ENCODE assay signal across 8 cellular contexts in genomic region chr22:50507991-50508884, GRCh38. TPM values are rescaled to one million over a fixed set of nuclear protein-coding genes. Genes with fewer than 3 reads are reported as not detected.
DNase-seq lines count a peak whose midpoint lies in the region; ATAC-seq and TF ChIP-seq lines count a peak whose summit lies in the region.

NCAPH2 (plus strand) TSS chr22:50508224; CDS start chr22:50508338, 114 bp downstream.

- no peaks in the 10 kb centered on the region for H3K9me3 Mint-ChIP-seq in activated CD4-positive, alpha-beta T cell treated with anti-CD3 and anti-CD28 coated beads, Interleukin-2, amount 10 ng/mL, durations not matched to agents 7 days and 5 days

- POLR2A ChIA-PET in activated CD4-positive, alpha-beta T cell treated with anti-CD3 and anti-CD28 coated beads, Interleukin-2, amount 10 ng/mL, durations not matched to agents 7 days and 5 days (lab: Charles Lee): interaction anchor here (0.9 to 2.7 kb wide), 5 partner anchors 17 to 113 kb away, joined by 3 to 29 read pairs (median 4); partner anchors contain the start of gene SCO2

- DNase-seq in AG20443 (ENCODE audit: low spot score) (peak; percentile 100), NCI-H524 (lab: John Stamatoyannopoulos, UW) (peak; percentile 94 to 98), coronary artery (ENCODE audit: low spot score) (no peak), left colon (peak; percentile 95 to 98)
- peak; percentile 97 for DNase-seq in activated CD4-positive, alpha-beta T cell treated with anti-CD3 and anti-CD28 coated beads, Interleukin-2, amount 10 ng/mL, durations not matched to agents 7 days and 5 days
- peak; percentile 97 for DNase-seq in stimulated activated CD4-positive, alpha-beta T cell treated with anti-CD3 and anti-CD28 coated beads, Interleukin-1b, Interleukin-23, amount 100 ng/mL, for 4 hours (ENCODE audit: low read depth in 2 of 2)

- peak; percentile 89 for TF ChIP-seq POLR2A in GM19099 (IDR thresholded peaks at IDR 0.05; ENCODE audit: extremely low read depth, insufficient read length, low read depth)

- no peak for TF ChIP-seq CTCF in coronary artery (IDR thresholded peaks at IDR 0.05)

- H3K4me1 Mint-ChIP-seq in activated CD4-positive, alpha-beta T cell treated with anti-CD3 and anti-CD28 coated beads, Interleukin-2, amount 10 ng/mL, durations not matched to agents 7 days and 5 days: peaks cover 26% of the 10 kb centered on the region

- H3K27ac ChIP-seq in coronary artery: peak within 1 kb of the TSS; percentile 85 to 94

- peak within 1 kb of the TSS; percentile 98 for H3K4me3 ChIP-seq in coronary artery

- ATAC-seq in HG03378 (IDR thresholded peaks at IDR 0.05; ENCODE audit: unreplicated experiment): peak; percentile 62
- ATAC-seq in left colon: peak; percentile 80

- CTCF ChIA-PET in activated CD4-positive, alpha-beta T cell treated with anti-CD3 and anti-CD28 coated beads, Interleukin-2, amount 10 ng/mL, durations not matched to agents 7 days and 5 days (lab: Charles Lee): interaction anchor here (0.6 to 3.4 kb wide), 8 partner anchors 9 to 318 kb away, joined by 3 to 41 read pairs (median 4); partner anchors contain the start of gene SCO2

- intact Hi-C loops in left colon (cut with DNase I, micrococcal nuclease): no loop called here

- H3K27ac Mint-ChIP-seq in activated CD4-positive, alpha-beta T cell treated with anti-CD3 and anti-CD28 coated beads, Interleukin-2, amount 10 ng/mL, durations not matched to agents 7 days and 5 days: peak within 1 kb of the TSS; percentile 96

- H3K4me3 Mint-ChIP-seq in activated CD4-positive, alpha-beta T cell treated with anti-CD3 and anti-CD28 coated beads, Interleukin-2, amount 10 ng/mL, durations not matched to agents 7 days and 5 days: peak within 1 kb of the TSS; percentile 96

- H3K27me3 Mint-ChIP-seq in activated CD4-positive, alpha-beta T cell treated with anti-CD3 and anti-CD28 coated beads, Interleukin-2, amount 10 ng/mL, durations not matched to agents 7 days and 5 days: no peaks in the 10 kb centered on the region

- H3K36me3 Mint-ChIP-seq in activated CD4-positive, alpha-beta T cell treated with anti-CD3 and anti-CD28 coated beads, Interleukin-2, amount 10 ng/mL, durations not matched to agents 7 days and 5 days (ENCODE audit: low read depth): peaks cover 15% of the 10 kb centered on the region

RNA-seq across cellular contexts. Expression of gene NCAPH2, which starts in this region (rescaled TPM):
- 100 to 1,000 TPM; 110 to 133 TPM for total RNA-seq in activated CD4-positive, alpha-beta T cell treated with anti-CD3 and anti-CD28 coated beads, Interleukin-2, amount 10 ng/mL, durations not matched to agents 7 days and 5 days
- 10 to 100 TPM; 26.6 to 27.1 TPM for total RNA-seq in left colon
